Comparison of ENCODE assay signal across 1 cellular context in genomic region chr12:104353012-104353981, GRCh38.
TF ChIP-seq lines count a peak whose summit lies in the region.

No MANE protein-coding gene starts in this region.

TF ChIP-seq in GM12878, 131 proteins besides CTCF, POLR2A, EP300 and RAD21:
- TF ChIP-seq JUNB (IDR thresholded peaks at IDR 0.05) (peak; percentile 15; the same call in 1 of the 2 replicates), RELB (IDR thresholded peaks at IDR 0.05; ENCODE audit: low read depth) (peak; percentile 40; the same call in 1 of the 2 replicates), TBL1XR1 (IDR thresholded peaks at IDR 0.05; ENCODE audit: low read depth, low read length) (no peak), CREB1 (IDR thresholded peaks at IDR 0.05; ENCODE audit: low read depth) (0 out of 2 replicates have a peak, but pooled peaks have one; percentile 14)
